Comparison of ENCODE assay signal across 19 cellular contexts in genomic region chr9:2180171-2180570, GRCh38.
DNase-seq lines count a peak whose midpoint lies in the region; ATAC-seq, FAIRE-seq and TF ChIP-seq lines count a peak whose summit lies in the region.
"Had no signal": no experiment of that assay in that cellular context is flagged by ENCODE, and none has a peak within 500 bp of the region (broad histone marks: within the 10 kb centered on the region; RNA-seq: fewer than 3 reads in every experiment).

No MANE protein-coding gene starts in this region.

- H3K4me3 ChIP-seq in IMR-90 (ENCODE audit: insufficient read depth, low read depth, low read length) (no peak overlapping the region), endocrine pancreas (ENCODE audit: control insufficient read depth, insufficient read depth, low read length) (peak overlapping the region; percentile 59), neural progenitor cell (no peak overlapping the region)
- H3K4me3 ChIP-seq: prostate gland had no signal

- H3K36me3 Mint-ChIP-seq in neural progenitor cell, result peaks cover 4% of the 10 kb centered on the region
- H3K36me3 Mint-ChIP-seq in activated naive CD8-positive, alpha-beta T cell treated with anti-CD3 and anti-CD28 coated beads, Interleukin-2, amount 50 U/mL, for 24 hours (ENCODE audit: low read depth), result peaks cover 16% of the 10 kb centered on the region

- peaks cover 36% of the 10 kb centered on the region for H3K4me1 Mint-ChIP-seq in neural progenitor cell
- no peaks in the 10 kb centered on the region for H3K4me1 Mint-ChIP-seq in activated naive CD8-positive, alpha-beta T cell treated with anti-CD3 and anti-CD28 coated beads, Interleukin-2, amount 50 U/mL, for 24 hours

- no peak for TF ChIP-seq CTCF in IMR-90 (conservative IDR thresholded peaks at IDR 0.05; ENCODE audit: low read depth, low read length)
- no peak for TF ChIP-seq CTCF in neural progenitor cell (IDR thresholded peaks at IDR 0.05)

- H3K79me1 ChIP-seq in IMR-90 (ENCODE audit: low read depth in 1 of 2, low read length in 2 of 2), result no peaks in the 10 kb centered on the region; a peak in 1 of 4 replicates

- no peak for TF ChIP-seq POLR2A in IMR-90 (IDR thresholded peaks at IDR 0.05; ENCODE audit: low read depth, low read length)
- no peak for TF ChIP-seq POLR2A in H54 (IDR thresholded peaks at IDR 0.05; ENCODE audit: low read depth, low read length)

- peaks cover 3% of the 10 kb centered on the region for H3K4me1 ChIP-seq in IMR-90 (ENCODE audit: control insufficient read depth, insufficient read depth, low read length)
- peaks cover 21% of the 10 kb centered on the region for H3K4me1 ChIP-seq in endocrine pancreas (ENCODE audit: control insufficient read depth, insufficient read depth, low read length)
- peaks cover 26% of the 10 kb centered on the region for H3K4me1 ChIP-seq in neural progenitor cell
- H3K4me1 ChIP-seq: BE2C, prostate gland had no signal

- TF ChIP-seq RAD21 in IMR-90 (IDR thresholded peaks at IDR 0.05; ENCODE audit: low read length), result no peak

- no peak overlapping the region for H3K27ac ChIP-seq in IMR-90 (ENCODE audit: insufficient read depth, low read length)
- H3K27ac ChIP-seq in neural progenitor cell, result no peak overlapping the region
- H3K27ac ChIP-seq: KMS-11, prostate gland, WERI-Rb-1 had no signal

- ATAC-seq in IMR-90 (ENCODE audit: low read depth), result peak; percentile 21; the same call in 1 of the 2 replicates
- ATAC-seq in activated naive CD8-positive, alpha-beta T cell treated with anti-CD3 and anti-CD28 coated beads, Interleukin-2, amount 50 U/mL, for 24 hours, result no peak
- ATAC-seq: left lobe of liver, T-cell had no signal

- H3K36me3 ChIP-seq in IMR-90 (ENCODE audit: control insufficient read depth, insufficient read depth, low read length) (no peaks in the 10 kb centered on the region), endocrine pancreas (ENCODE audit: control insufficient read depth, insufficient read depth, low read length) (no peaks in the 10 kb centered on the region), neural progenitor cell (no peaks in the 10 kb centered on the region)
- H3K36me3 ChIP-seq: BE2C, prostate gland had no signal

- no peaks in the 10 kb centered on the region; the same call in 1 of the 2 replicates for H3K9me1 ChIP-seq in IMR-90 (ENCODE audit: insufficient read depth, low read length)

- H3K4me2 ChIP-seq in IMR-90 (ENCODE audit: low read depth, low read length) (no peak overlapping the region), neural progenitor cell (no peak overlapping the region)
- H3K4me2 ChIP-seq: KMS-11 had no signal

- no peak overlapping the region for H3K18ac ChIP-seq in IMR-90 (ENCODE audit: low read depth, low read length)

- H4K8ac ChIP-seq in IMR-90 (ENCODE audit: low read depth in 2 of 2, low read length in 2 of 2), result no peak overlapping the region

- no peak overlapping the region for H3K56ac ChIP-seq in IMR-90 (ENCODE audit: extremely low read depth, insufficient read depth, low read length)

- H3K9ac ChIP-seq in IMR-90 (ENCODE audit: low read depth, low read length) (no peak overlapping the region), endocrine pancreas (ENCODE audit: control insufficient read depth, insufficient read depth, low read length) (no peak overlapping the region), neural progenitor cell (no peak overlapping the region)
- H3K9ac ChIP-seq: KMS-11 had no signal

- in situ Hi-C loops in IMR-90 (cut with MboI; ENCODE audit: low sequenced_read_pairs), result no loop called here

- no CpG with 5 or more reads among the region's 5 CpGs for WGBS in IMR-90 (ENCODE audit: extremely low coverage in 2 of 2, insufficient read length in 1 of 2), 2 experiments

- H2BK15ac ChIP-seq in IMR-90 (ENCODE audit: low read depth, low read length), result no peak overlapping the region

- no peak for FAIRE-seq in H54 (lab: Jason Lieb, UNC)
- FAIRE-seq: GM18507 had no signal

- H3K9me3 ChIP-seq in IMR-90 (ENCODE audit: control insufficient read depth, insufficient read depth, low read length), result no peaks in the 10 kb centered on the region
- no peaks in the 10 kb centered on the region for H3K9me3 ChIP-seq in endocrine pancreas (ENCODE audit: control insufficient read depth, low read length)
- H3K9me3 ChIP-seq in neural progenitor cell (ENCODE audit: low read depth), result no peaks in the 10 kb centered on the region
- H3K9me3 ChIP-seq: BE2C, prostate gland had no signal

- peak overlapping the region; percentile 15 for H3K4me3 Mint-ChIP-seq in neural progenitor cell
- no peak overlapping the region for H3K4me3 Mint-ChIP-seq in activated naive CD8-positive, alpha-beta T cell treated with anti-CD3 and anti-CD28 coated beads, Interleukin-2, amount 50 U/mL, for 24 hours
- H3K4me3 Mint-ChIP-seq: dendritic cell treated with granulocyte-macrophage colony-stimulating factor and Interleukin-4, amounts not matched to agents 40 ng/mL and 50 ng/mL, for 4 days; T-cell had no signal

- no peak overlapping the region for H4K5ac ChIP-seq in IMR-90 (ENCODE audit: low read depth, low read length)

- no peaks in the 10 kb centered on the region for H3K79me2 ChIP-seq in neural progenitor cell (ENCODE audit: low read depth)

- H4K20me1 ChIP-seq in IMR-90 (ENCODE audit: insufficient read depth, low read length), result no peaks in the 10 kb centered on the region
- no peaks in the 10 kb centered on the region for H4K20me1 ChIP-seq in neural progenitor cell (ENCODE audit: low read depth)

- no peaks in the 10 kb centered on the region for H3K27me3 Mint-ChIP-seq in neural progenitor cell (ENCODE audit: insufficient read depth, low read depth)
- H3K27me3 Mint-ChIP-seq in activated naive CD8-positive, alpha-beta T cell treated with anti-CD3 and anti-CD28 coated beads, Interleukin-2, amount 50 U/mL, for 24 hours, result no peaks in the 10 kb centered on the region
- H3K27me3 Mint-ChIP-seq: dendritic cell treated with granulocyte-macrophage colony-stimulating factor and Interleukin-4, amounts not matched to agents 40 ng/mL and 50 ng/mL, for 4 days; T-cell had no signal

- no peak overlapping the region for H2BK20ac ChIP-seq in IMR-90 (ENCODE audit: low read depth, low read length)

- H3K4ac ChIP-seq in IMR-90 (ENCODE audit: low read depth, low read length), result no peak overlapping the region

- DNase-seq in EH (ENCODE audit: low read depth) (peak; percentile 25), IMR-90 (no peak), neural progenitor cell (ENCODE audit: low spot score) (peak; percentile 13), H54 (ENCODE audit: insufficient read length, low spot score) (no peak)
- DNase-seq in activated naive CD8-positive, alpha-beta T cell treated with anti-CD3 and anti-CD28 coated beads, Interleukin-2, amount 50 U/mL, for 24 hours, result no peak
- no peak for DNase-seq in activated CD4-positive, alpha-beta T cell treated with anti-CD3 and anti-CD28 coated beads for 4 hours
- DNase-seq: activated gamma-delta T cell treated with Interleukin-2 at 50 U/mL for 16 hours, BE2C, hippocampal formation, NCI-H1694 treated with DMSO at 0.1 percent for 48 hours, NCI-H774, T-cell, WERI-Rb-1 had no signal

- H2AFZ ChIP-seq in IMR-90 (replicated peaks; ENCODE audit: low read length, poor library complexity) (no peak overlapping the region), neural progenitor cell (replicated peaks) (no peak overlapping the region)

- H2BK5ac ChIP-seq in IMR-90 (ENCODE audit: low read depth, low read length, poor library complexity, severe bottlenecking), result no peak overlapping the region

- H2AK5ac ChIP-seq in IMR-90 (ENCODE audit: low read depth, low read length), result no peak overlapping the region

- H2BK120ac ChIP-seq in IMR-90 (ENCODE audit: low read depth, low read length), result no peak overlapping the region

- H3K27ac Mint-ChIP-seq in neural progenitor cell, result peak overlapping the region; percentile 98
- H3K27ac Mint-ChIP-seq in activated naive CD8-positive, alpha-beta T cell treated with anti-CD3 and anti-CD28 coated beads, Interleukin-2, amount 50 U/mL, for 24 hours, result no peak overlapping the region
- H3K27ac Mint-ChIP-seq: dendritic cell treated with granulocyte-macrophage colony-stimulating factor and Interleukin-4, amounts not matched to agents 40 ng/mL and 50 ng/mL, for 4 days; T-cell had no signal

- H3K14ac ChIP-seq in IMR-90 (replicated peaks; ENCODE audit: low read depth, low read length), result no peak overlapping the region

- no peak overlapping the region for H4K91ac ChIP-seq in IMR-90 (ENCODE audit: insufficient read depth, low read depth, low read length)

- dilution Hi-C loops in IMR-90 (cut with HindIII; ENCODE audit: low sequenced_read_pairs, unreplicated experiment), result no loop called here

- no TSS peak for BruUV-seq in IMR-90 (replicated peaks; lab: Mats Ljungman, UMichigan)

- H3F3A ChIP-seq in neural progenitor cell (ENCODE audit: low read depth), result no peaks in the 10 kb centered on the region

- H3K23ac ChIP-seq in IMR-90 (ENCODE audit: low read depth, low read length), result no peak overlapping the region

- H3K27me3 ChIP-seq in IMR-90 (ENCODE audit: control insufficient read depth, insufficient read depth, low read length), result no peaks in the 10 kb centered on the region
- no peaks in the 10 kb centered on the region for H3K27me3 ChIP-seq in endocrine pancreas (ENCODE audit: control insufficient read depth, insufficient read depth, low read length)
- H3K27me3 ChIP-seq in neural progenitor cell, result no peaks in the 10 kb centered on the region
- H3K27me3 ChIP-seq: BE2C had no signal

- intact Hi-C loops in IMR-90 (cut with micrococcal nuclease), result no loop called here

- no peaks in the 10 kb centered on the region for H3K9me3 Mint-ChIP-seq in neural progenitor cell
- H3K9me3 Mint-ChIP-seq in activated naive CD8-positive, alpha-beta T cell treated with anti-CD3 and anti-CD28 coated beads, Interleukin-2, amount 50 U/mL, for 24 hours, result no peaks in the 10 kb centered on the region
- H3K9me3 Mint-ChIP-seq: dendritic cell treated with granulocyte-macrophage colony-stimulating factor and Interleukin-4, amounts not matched to agents 40 ng/mL and 50 ng/mL, for 4 days; T-cell had no signal

- POLR2A ChIA-PET in IMR-90 (lab: Charles Lee; ENCODE audit: unreplicated experiment), result no interaction called here

- CTCF ChIA-PET in IMR-90 (lab: Yijun Ruan, JAX), result interaction anchor here (1.1 to 1.9 kb wide), 2 partner anchors 22 to 47 kb away, joined by 4 to 5 read pairs; no protein-coding TSS in a partner anchor

- no peak overlapping the region for H2AK9ac ChIP-seq in IMR-90 (replicated peaks; ENCODE audit: low read depth, low read length, poor library complexity)

TF ChIP-seq in IMR-90, 13 proteins besides CTCF, POLR2A, EP300 and RAD21:
- TF ChIP-seq CEBPB (IDR thresholded peaks at IDR 0.05; ENCODE audit: low read depth, low read length), result no peak
- TF ChIP-seq MAZ (IDR thresholded peaks at IDR 0.05; ENCODE audit: borderline replicate concordance, low read depth, low read length), result no peak
- TF ChIP-seq RFX5 (IDR thresholded peaks at IDR 0.05; ENCODE audit: low read depth, low read length), result no peak
- no peak for TF ChIP-seq FOS (IDR thresholded peaks at IDR 0.05; ENCODE audit: low read depth, low read length)

Comparison
In these comparisons a context has a peak if more than half of its experiments do, and no peak if none do; other contexts are left out.
1. DNase-seq: peak in EH (single experiment) and neural progenitor cell (single experiment); none in IMR-90 (single experiment), H54 (single experiment), activated naive CD8-positive, alpha-beta T cell treated with anti-CD3 and anti-CD28 coated beads, Interleukin-2, amount 50 U/mL, for 24 hours (single experiment) and activated CD4-positive, alpha-beta T cell treated with anti-CD3 and anti-CD28 coated beads for 4 hours (0 of 2).